10 cellular contexts compared by ENCODE assay signal in the genomic region with DNA sequence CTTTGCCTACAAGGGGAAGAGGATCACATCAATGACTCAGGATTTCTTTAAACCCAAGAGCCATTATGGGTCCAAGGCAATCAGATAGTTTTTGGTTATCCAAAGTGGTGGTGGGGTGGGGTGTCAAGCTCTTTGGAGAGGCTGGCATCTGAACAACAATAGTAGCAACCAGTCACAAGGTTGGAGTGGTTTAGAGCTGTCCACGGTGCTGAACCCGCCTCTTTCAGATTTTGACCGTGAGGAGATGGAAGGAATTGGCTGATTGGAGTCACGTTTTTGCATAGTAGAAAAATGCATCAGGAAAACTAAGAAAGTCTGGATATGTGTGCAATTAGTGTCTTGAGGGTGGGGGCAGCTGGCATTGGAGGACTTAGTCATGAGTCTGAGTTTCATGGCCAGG.
DNase-seq lines count a peak whose midpoint lies in the region; ATAC-seq, FAIRE-seq and TF ChIP-seq lines count a peak whose summit lies in the region.
"Had no signal": no experiment of that assay in that cellular context is flagged by ENCODE, and none has a peak within 500 bp of the region (broad histone marks: within the 10 kb centered on the region; RNA-seq: fewer than 3 reads in every experiment).

No MANE protein-coding gene starts in this region.

- DNase-seq in cardiac muscle cell (ENCODE audit: low read depth in 1 of 2, low spot score in 1 of 2), result peak; percentile 39 to 89
- no peak for DNase-seq in cardiac septum (ENCODE audit: low spot score)
- peak; percentile 8 for DNase-seq in SW480 (ENCODE audit: low spot score)
- DNase-seq in fibroblast of peridontal ligament (ENCODE audit: extremely low read depth), result peak; percentile 5
- peak; percentile 34 to 68 for DNase-seq in thyroid gland
- DNase-seq in small intestine, result no peak
- DNase-seq in GM13977 (ENCODE audit: low spot score), result no peak
- DNase-seq: NCI-H1105 treated with DMSO at 0.1 percent for 48 hours had no signal

- intact Hi-C loops in cardiac septum (cut with DNase I) (no loop called here), thyroid gland (cut with DNase I) (no loop called here)

- no peaks in the 10 kb centered on the region for H3K9me3 ChIP-seq in cardiac muscle cell (ENCODE audit: low read depth)
- H3K9me3 ChIP-seq in thyroid gland, result no peaks in the 10 kb centered on the region
- H3K9me3 ChIP-seq in small intestine (ENCODE audit: control insufficient read depth, low read depth), result no peaks in the 10 kb centered on the region

- H3K36me3 ChIP-seq in cardiac muscle cell (no peaks in the 10 kb centered on the region), thyroid gland (no peaks in the 10 kb centered on the region), small intestine (ENCODE audit: control insufficient read depth in 2 of 2, insufficient read depth in 2 of 2, low read length in 2 of 2) (no peaks in the 10 kb centered on the region)

- TF ChIP-seq CTCF in cardiac muscle cell (IDR thresholded peaks at IDR 0.05; ENCODE audit: low read depth, low read length) (no peak), thyroid gland (IDR thresholded peaks at IDR 0.05) (no peak), GM13977 (IDR thresholded peaks at IDR 0.05; ENCODE audit: extremely low read depth, insufficient read depth, missing control alignments) (no peak)

- 2 to 5% methylated on average over 4 of the region's 4 CpGs for WGBS in thyroid gland, 2 donors
- 3 to 7% (median 6%) methylated on average over 4 of the region's 4 CpGs for WGBS in small intestine, 3 donors

- ATAC-seq in GM19467 (IDR thresholded peaks at IDR 0.05; ENCODE audit: unreplicated experiment), result no peak
- ATAC-seq: CD8-positive, alpha-beta T cell had no signal

- FAIRE-seq in small intestine (lab: Jason Lieb, UNC), result no peak

- TF ChIP-seq POLR2A in thyroid gland (IDR thresholded peaks at IDR 0.05), result no peak

- H3K4me3 ChIP-seq in cardiac muscle cell (no peak overlapping the region), thyroid gland (replicated peaks in 1 of 3) (no peak overlapping the region), small intestine (ENCODE audit: low read depth in 1 of 2, low read length in 2 of 2) (no peak overlapping the region)

- in situ Hi-C loops in GM13977 (cut with MboI; ENCODE audit: low pct_unique_long_range_greater_than_20kb, low sequenced_read_pairs, unreplicated experiment), result loop anchor here (25.0 kb wide), 1 partner anchor 210 kb away; no protein-coding TSS in a partner anchor

- H3K4me1 ChIP-seq in cardiac muscle cell (ENCODE audit: low read depth) (no peaks in the 10 kb centered on the region), thyroid gland (no peaks in the 10 kb centered on the region), small intestine (ENCODE audit: control insufficient read depth in 2 of 2, insufficient read depth in 1 of 2, low read depth in 1 of 2, low read length in 1 of 2) (no peaks in the 10 kb centered on the region)

- H3K27me3 ChIP-seq in cardiac muscle cell (peaks cover 14% of the 10 kb centered on the region), thyroid gland (no peaks in the 10 kb centered on the region), small intestine (ENCODE audit: control insufficient read depth in 2 of 2, insufficient read depth in 2 of 2, low read length in 2 of 2) (no peaks in the 10 kb centered on the region)

- no peak overlapping the region for H3K27ac ChIP-seq in cardiac muscle cell
- no peak overlapping the region for H3K27ac ChIP-seq in thyroid gland
- H3K27ac ChIP-seq in small intestine (ENCODE audit: low read depth in 1 of 2, low read length in 1 of 2), result no peak overlapping the region

Comparison
In these comparisons a context has a peak if more than half of its experiments do, and no peak if none do; other contexts are left out.
1. DNase-seq: peak in cardiac muscle cell (2 of 2), SW480 (single experiment), fibroblast of peridontal ligament (single experiment) and thyroid gland (2 of 2); none in cardiac septum (single experiment), small intestine (single experiment) and GM13977 (single experiment).